ENCODE assay signal across 1 cellular context in the genomic region with DNA sequence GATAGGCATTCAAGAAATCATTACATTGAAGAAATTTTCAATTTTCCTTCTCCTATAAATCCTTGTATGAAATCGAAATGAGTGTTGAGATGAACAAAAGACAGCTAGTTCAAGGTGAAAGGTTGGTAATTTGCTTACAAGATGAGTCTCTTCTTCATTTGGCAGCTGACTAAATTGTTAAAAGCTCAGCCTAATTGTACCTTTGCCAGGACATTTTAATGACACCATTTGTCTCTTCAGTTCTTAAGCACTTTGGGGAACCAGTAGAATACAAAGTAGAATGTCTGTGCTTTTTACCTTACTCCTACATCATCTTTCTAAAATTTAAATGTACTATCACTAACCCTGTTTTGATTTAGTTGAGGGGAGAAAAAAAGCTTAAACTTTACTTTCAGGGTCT.
TF ChIP-seq lines count a peak whose summit lies in the region.

No MANE protein-coding gene starts in this region.

TF ChIP-seq in GM23338, 12 proteins besides CTCF, POLR2A, EP300 and RAD21 (continued from another document):
- TF ChIP-seq, protein P1, sequence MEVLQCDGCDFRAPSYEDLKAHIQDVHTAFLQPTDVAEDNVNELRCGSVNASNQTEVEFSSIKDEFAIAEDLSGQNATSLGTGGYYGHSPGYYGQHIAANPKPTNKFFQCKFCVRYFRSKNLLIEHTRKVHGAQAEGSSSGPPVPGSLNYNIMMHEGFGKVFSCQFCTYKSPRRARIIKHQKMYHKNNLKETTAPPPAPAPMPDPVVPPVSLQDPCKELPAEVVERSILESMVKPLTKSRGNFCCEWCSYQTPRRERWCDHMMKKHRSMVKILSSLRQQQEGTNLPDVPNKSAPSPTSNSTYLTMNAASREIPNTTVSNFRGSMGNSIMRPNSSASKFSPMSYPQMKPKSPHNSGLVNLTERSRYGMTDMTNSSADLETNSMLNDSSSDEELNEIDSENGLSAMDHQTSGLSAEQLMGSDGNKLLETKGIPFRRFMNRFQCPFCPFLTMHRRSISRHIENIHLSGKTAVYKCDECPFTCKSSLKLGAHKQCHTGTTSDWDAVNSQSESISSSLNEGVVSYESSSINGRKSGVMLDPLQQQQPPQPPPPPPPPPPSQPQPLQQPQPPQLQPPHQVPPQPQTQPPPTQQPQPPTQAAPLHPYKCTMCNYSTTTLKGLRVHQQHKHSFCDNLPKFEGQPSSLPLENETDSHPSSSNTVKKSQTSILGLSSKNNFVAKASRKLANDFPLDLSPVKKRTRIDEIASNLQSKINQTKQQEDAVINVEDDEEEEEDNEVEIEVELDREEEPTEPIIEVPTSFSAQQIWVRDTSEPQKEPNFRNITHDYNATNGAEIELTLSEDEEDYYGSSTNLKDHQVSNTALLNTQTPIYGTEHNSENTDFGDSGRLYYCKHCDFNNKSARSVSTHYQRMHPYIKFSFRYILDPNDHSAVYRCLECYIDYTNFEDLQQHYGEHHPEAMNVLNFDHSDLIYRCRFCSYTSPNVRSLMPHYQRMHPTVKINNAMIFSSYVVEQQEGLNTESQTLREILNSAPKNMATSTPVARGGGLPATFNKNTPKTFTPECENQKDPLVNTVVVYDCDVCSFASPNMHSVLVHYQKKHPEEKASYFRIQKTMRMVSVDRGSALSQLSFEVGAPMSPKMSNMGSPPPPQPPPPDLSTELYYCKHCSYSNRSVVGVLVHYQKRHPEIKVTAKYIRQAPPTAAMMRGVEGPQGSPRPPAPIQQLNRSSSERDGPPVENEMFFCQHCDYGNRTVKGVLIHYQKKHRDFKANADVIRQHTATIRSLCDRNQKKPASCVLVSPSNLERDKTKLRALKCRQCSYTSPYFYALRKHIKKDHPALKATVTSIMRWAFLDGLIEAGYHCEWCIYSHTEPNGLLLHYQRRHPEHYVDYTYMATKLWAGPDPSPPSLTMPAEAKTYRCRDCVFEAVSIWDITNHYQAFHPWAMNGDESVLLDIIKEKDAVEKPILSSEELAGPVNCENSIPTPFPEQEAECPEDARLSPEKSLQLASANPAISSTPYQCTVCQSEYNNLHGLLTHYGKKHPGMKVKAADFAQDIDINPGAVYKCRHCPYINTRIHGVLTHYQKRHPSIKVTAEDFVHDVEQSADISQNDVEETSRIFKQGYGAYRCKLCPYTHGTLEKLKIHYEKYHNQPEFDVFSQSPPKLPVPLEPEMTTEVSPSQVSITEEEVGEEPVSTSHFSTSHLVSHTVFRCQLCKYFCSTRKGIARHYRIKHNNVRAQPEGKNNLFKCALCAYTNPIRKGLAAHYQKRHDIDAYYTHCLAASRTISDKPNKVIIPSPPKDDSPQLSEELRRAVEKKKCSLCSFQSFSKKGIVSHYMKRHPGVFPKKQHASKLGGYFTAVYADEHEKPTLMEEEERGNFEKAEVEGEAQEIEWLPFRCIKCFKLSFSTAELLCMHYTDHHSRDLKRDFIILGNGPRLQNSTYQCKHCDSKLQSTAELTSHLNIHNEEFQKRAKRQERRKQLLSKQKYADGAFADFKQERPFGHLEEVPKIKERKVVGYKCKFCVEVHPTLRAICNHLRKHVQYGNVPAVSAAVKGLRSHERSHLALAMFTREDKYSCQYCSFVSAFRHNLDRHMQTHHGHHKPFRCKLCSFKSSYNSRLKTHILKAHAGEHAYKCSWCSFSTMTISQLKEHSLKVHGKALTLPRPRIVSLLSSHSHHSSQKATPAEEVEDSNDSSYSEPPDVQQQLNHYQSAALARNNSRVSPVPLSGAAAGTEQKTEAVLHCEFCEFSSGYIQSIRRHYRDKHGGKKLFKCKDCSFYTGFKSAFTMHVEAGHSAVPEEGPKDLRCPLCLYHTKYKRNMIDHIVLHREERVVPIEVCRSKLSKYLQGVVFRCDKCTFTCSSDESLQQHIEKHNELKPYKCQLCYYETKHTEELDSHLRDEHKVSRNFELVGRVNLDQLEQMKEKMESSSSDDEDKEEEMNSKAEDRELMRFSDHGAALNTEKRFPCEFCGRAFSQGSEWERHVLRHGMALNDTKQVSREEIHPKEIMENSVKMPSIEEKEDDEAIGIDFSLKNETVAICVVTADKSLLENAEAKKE (CRISPR knock-in tag; IDR thresholded peaks at IDR 0.05) = no peak
- no peak for TF ChIP-seq STAT1 (IDR thresholded peaks at IDR 0.05; ENCODE audit: unreplicated experiment)
